ENCODE assay signal across 15 cellular contexts in the genomic region with DNA sequence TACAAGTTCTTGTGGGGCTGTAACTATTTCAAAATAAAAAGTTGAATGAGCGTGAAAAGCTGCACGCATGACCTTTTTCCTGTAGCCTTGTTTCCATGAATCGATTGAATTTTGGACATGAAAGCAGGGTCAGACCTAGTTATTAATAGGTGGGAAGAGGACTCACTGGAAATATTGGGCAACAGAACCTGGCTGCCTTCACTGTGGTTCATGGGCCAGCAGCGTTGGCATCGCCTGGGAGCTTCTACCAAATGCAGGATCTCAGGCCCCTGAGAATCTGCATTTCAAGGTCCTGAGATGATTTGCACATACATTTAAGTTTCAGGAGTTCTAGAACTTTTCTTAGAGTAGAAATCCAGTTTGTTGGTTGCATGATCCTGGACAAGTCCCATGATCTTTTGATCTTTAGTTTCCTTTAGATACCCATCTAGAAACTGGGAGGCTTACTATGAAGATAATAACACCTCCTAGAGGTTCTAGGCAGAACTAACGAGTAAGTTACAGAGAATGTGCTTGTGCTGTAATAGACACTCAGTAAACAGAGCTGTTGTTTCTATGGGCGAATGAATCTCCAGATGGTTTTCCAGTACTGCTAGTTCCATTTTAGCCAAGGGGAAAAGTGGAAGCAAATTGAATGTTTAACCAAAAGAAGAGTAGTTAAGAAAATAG. TPM values are rescaled to one million over a fixed set of nuclear protein-coding genes. Genes with fewer than 3 reads are reported as not detected.
A peak's percentile ranks its signal among the peaks of the same experiment; 100 is the strongest.
DNase-seq lines count a peak whose midpoint lies in the region; ATAC-seq and TF ChIP-seq lines count a peak whose summit lies in the region.
"Had no signal": no experiment of that assay in that cellular context is flagged by ENCODE, and none has a peak within 500 bp of the region (broad histone marks: within the 10 kb centered on the region; RNA-seq: fewer than 3 reads in every experiment).

No MANE protein-coding gene starts in this region.

- no peaks in the 10 kb centered on the region for H3K9me3 Mint-ChIP-seq in activated CD4-positive, alpha-beta memory T cell treated with anti-CD3 and anti-CD28 coated beads, Interleukin-2, amount 10 ng/mL, durations not matched to agents 7 days and 5 days
- no peaks in the 10 kb centered on the region for H3K9me3 Mint-ChIP-seq in activated CD4-positive, alpha-beta memory T cell treated with anti-CD3 and anti-CD28 coated beads for 36 hours
- H3K9me3 Mint-ChIP-seq in IgD-negative memory B cell (peaks cover 0 to 1% (median 0%) of the 10 kb centered on the region in 3 donors), activated B cell treated with CpG ODN at 0.5 μM for 24 hours (peaks cover 2% of the 10 kb centered on the region)
- H3K9me3 Mint-ChIP-seq: activated naive CD4-positive, alpha-beta T cell treated with anti-CD3 and anti-CD28 coated beads, Interleukin-2, amount 50 U/mL, for 72 hours; central memory CD8-positive, alpha-beta T cell; T-helper 1 cell treated with Interleukin-12 subunit alpha and Interleukin-12 subunit beta and Interleukin-4 antibody, amounts not matched to agents 30 μg/mL and 1 μg/mL, for 36 hours had no signal

- peaks cover 22 to 34% (median 33%) of the 10 kb centered on the region in 3 donors for H3K4me1 ChIP-seq in skeletal muscle tissue (ENCODE audit: control insufficient read depth in 3 of 3, insufficient read depth in 3 of 3, low read length in 3 of 3)
- H3K4me1 ChIP-seq in Peyer's patch = peaks cover 0 to 13% (median 8%) of the 10 kb centered on the region in 4 donors

- H3K4me3 Mint-ChIP-seq in activated CD4-positive, alpha-beta memory T cell treated with anti-CD3 and anti-CD28 coated beads, Interleukin-2, amount 10 ng/mL, durations not matched to agents 7 days and 5 days = no peak overlapping the region
- H3K4me3 Mint-ChIP-seq in activated CD4-positive, alpha-beta memory T cell treated with anti-CD3 and anti-CD28 coated beads for 36 hours = no peak overlapping the region
- H3K4me3 Mint-ChIP-seq in IgD-negative memory B cell (peak overlapping the region in 2 of 4 donors; percentile 10 to 50), activated B cell treated with CpG ODN at 0.5 μM for 24 hours (peak overlapping the region; percentile 38)
- H3K4me3 Mint-ChIP-seq: central memory CD8-positive, alpha-beta T cell; T-helper 1 cell treated with Interleukin-12 subunit alpha and Interleukin-12 subunit beta and Interleukin-4 antibody, amounts not matched to agents 30 μg/mL and 1 μg/mL, for 36 hours had no signal

- peak; percentile 5 for DNase-seq in activated CD4-positive, alpha-beta memory T cell treated with anti-CD3 and anti-CD28 coated beads, Interleukin-2, amount 10 ng/mL, durations not matched to agents 7 days and 5 days
- no peak for DNase-seq in activated CD4-positive, alpha-beta memory T cell treated with anti-CD3 and anti-CD28 coated beads for 36 hours
- DNase-seq in activated B cell treated with CpG ODN at 0.5 μM for 24 hours (no peak), G401 (ENCODE audit: low spot score) (no peak), Peyer's patch (no peak)
- DNase-seq: activated CD4-positive, alpha-beta T cell treated with anti-CD3 and anti-CD28 coated beads, Interleukin-2, amount 50 U/mL, for 4 hours; mesenchymal stem cell; NCI-H146; stimulated activated CD4-positive, alpha-beta T cell treated with anti-CD3 and anti-CD28 coated beads, Interleukin-15, amount 100 ng/mL, for 24 hours had no signal

- H3K4me3 ChIP-seq in skeletal muscle tissue (ENCODE audit: low read length in 3 of 3) (no peak overlapping the region), Peyer's patch (no peak overlapping the region)

- peaks cover 40% of the 10 kb centered on the region for H3K4me1 Mint-ChIP-seq in activated CD4-positive, alpha-beta memory T cell treated with anti-CD3 and anti-CD28 coated beads, Interleukin-2, amount 10 ng/mL, durations not matched to agents 7 days and 5 days
- H3K4me1 Mint-ChIP-seq in activated CD4-positive, alpha-beta memory T cell treated with anti-CD3 and anti-CD28 coated beads for 36 hours (ENCODE audit: low read depth) = peaks cover 43% of the 10 kb centered on the region
- H3K4me1 Mint-ChIP-seq in IgD-negative memory B cell (peaks cover 48 to 57% (median 49%) of the 10 kb centered on the region in 3 donors), activated B cell treated with CpG ODN at 0.5 μM for 24 hours (peaks cover 76% of the 10 kb centered on the region)
- H3K4me1 Mint-ChIP-seq: central memory CD8-positive, alpha-beta T cell had no signal

- POLR2A ChIA-PET in activated CD4-positive, alpha-beta memory T cell treated with anti-CD3 and anti-CD28 coated beads, Interleukin-2, amount 10 ng/mL, durations not matched to agents 7 days and 5 days (lab: Charles Lee) = interaction anchor here (1.3 kb wide), 1 partner anchor 8 kb away, joined by 3 read pairs; no protein-coding TSS in a partner anchor
- POLR2A ChIA-PET in activated CD4-positive, alpha-beta memory T cell treated with anti-CD3 and anti-CD28 coated beads for 36 hours (lab: Charles Lee) = interaction anchor here (0.6 kb wide), 1 partner anchor 13 kb away, joined by 3 read pairs; the partner anchor contains the start of gene ANKRD33B
- POLR2A ChIA-PET in activated B cell treated with CpG ODN at 0.5 μM for 24 hours (lab: Charles Lee) = interaction anchor here (4.7 to 5.2 kb wide), 2 partner anchors 10 to 14 kb away, joined by 51 to 53 read pairs; partner anchors contain the start of gene ANKRD33B

- TF ChIP-seq CTCF in activated B cell treated with CpG ODN at 0.5 μM for 24 hours (IDR thresholded peaks at IDR 0.05) = no peak
- TF ChIP-seq CTCF in Peyer's patch (IDR thresholded peaks at IDR 0.05) = no peak

- H3K36me3 Mint-ChIP-seq in activated CD4-positive, alpha-beta memory T cell treated with anti-CD3 and anti-CD28 coated beads, Interleukin-2, amount 10 ng/mL, durations not matched to agents 7 days and 5 days (ENCODE audit: low read depth) = peaks cover 7% of the 10 kb centered on the region
- no peaks in the 10 kb centered on the region for H3K36me3 Mint-ChIP-seq in activated CD4-positive, alpha-beta memory T cell treated with anti-CD3 and anti-CD28 coated beads for 36 hours
- H3K36me3 Mint-ChIP-seq in IgD-negative memory B cell = peaks cover 3% of the 10 kb centered on the region
- peaks cover 29% of the 10 kb centered on the region for H3K36me3 Mint-ChIP-seq in activated B cell treated with CpG ODN at 0.5 μM for 24 hours (ENCODE audit: low read depth)
- H3K36me3 Mint-ChIP-seq: activated naive CD4-positive, alpha-beta T cell treated with anti-CD3 and anti-CD28 coated beads, Interleukin-2, amount 50 U/mL, for 72 hours had no signal

- no peaks in the 10 kb centered on the region for H3K9me3 ChIP-seq in skeletal muscle tissue (ENCODE audit: control insufficient read depth in 3 of 3, low read length in 3 of 3)
- H3K9me3 ChIP-seq in Peyer's patch = no peaks in the 10 kb centered on the region

- H3K27me3 ChIP-seq in skeletal muscle tissue (ENCODE audit: control insufficient read depth in 3 of 3, insufficient read depth in 3 of 3, low read length in 3 of 3) = no peaks in the 10 kb centered on the region
- H3K27me3 ChIP-seq in Peyer's patch = no peaks in the 10 kb centered on the region

- H3K9ac ChIP-seq in skeletal muscle tissue (ENCODE audit: low read depth in 1 of 3, low read length in 3 of 3) = no peak overlapping the region

- H3K27ac Mint-ChIP-seq in activated CD4-positive, alpha-beta memory T cell treated with anti-CD3 and anti-CD28 coated beads, Interleukin-2, amount 10 ng/mL, durations not matched to agents 7 days and 5 days = no peak overlapping the region
- H3K27ac Mint-ChIP-seq in activated CD4-positive, alpha-beta memory T cell treated with anti-CD3 and anti-CD28 coated beads for 36 hours = no peak overlapping the region
- peak overlapping the region in 2 of 3 donors; percentile 41 to 49 for H3K27ac Mint-ChIP-seq in IgD-negative memory B cell
- H3K27ac Mint-ChIP-seq in activated B cell treated with CpG ODN at 0.5 μM for 24 hours = peak overlapping the region; percentile 46
- H3K27ac Mint-ChIP-seq: activated naive CD4-positive, alpha-beta T cell treated with anti-CD3 and anti-CD28 coated beads, Interleukin-2, amount 50 U/mL, for 72 hours; T-helper 1 cell treated with Interleukin-12 subunit alpha and Interleukin-12 subunit beta and Interleukin-4 antibody, amounts not matched to agents 30 μg/mL and 1 μg/mL, for 36 hours had no signal

- H3K27ac ChIP-seq in skeletal muscle tissue (ENCODE audit: low read depth, low read length) = peak overlapping the region; percentile 64
- H3K27ac ChIP-seq in Peyer's patch = no peak overlapping the region

- intact Hi-C loops in activated CD4-positive, alpha-beta memory T cell treated with anti-CD3 and anti-CD28 coated beads for 36 hours (cut with micrococcal nuclease) = loop anchor here (5.0 kb wide), 1 partner anchor 224 kb away; the partner anchor contains the start of gene MARCHF6
- intact Hi-C loops in activated B cell treated with CpG ODN at 0.5 μM for 24 hours (cut with micrococcal nuclease) = loop anchor here (5.0 kb wide), 1 partner anchor 186 kb away; the partner anchor contains the start of gene DAP

- CTCF ChIA-PET in activated CD4-positive, alpha-beta memory T cell treated with anti-CD3 and anti-CD28 coated beads, Interleukin-2, amount 10 ng/mL, durations not matched to agents 7 days and 5 days (lab: Charles Lee) = interaction anchor here (0.8 to 2.7 kb wide), 6 partner anchors 9 to 124 kb away, joined by 3 to 9 read pairs (median 3); no protein-coding TSS in a partner anchor
- CTCF ChIA-PET in activated CD4-positive, alpha-beta memory T cell treated with anti-CD3 and anti-CD28 coated beads for 36 hours (lab: Charles Lee) = interaction anchor here (0.7 to 1.7 kb wide), 4 partner anchors 10 to 59 kb away, joined by 3 to 4 read pairs (median 3); no protein-coding TSS in a partner anchor
- CTCF ChIA-PET in activated B cell treated with CpG ODN at 0.5 μM for 24 hours (lab: Charles Lee) = interaction anchor here (1.0 to 2.8 kb wide), 5 partner anchors 9 to 123 kb away, joined by 3 to 12 read pairs (median 4); no protein-coding TSS in a partner anchor

- in situ Hi-C loops in G401 (cut with HindIII; ENCODE audit: low sequenced_read_pairs) = no loop called here

- no peaks in the 10 kb centered on the region for H3K27me3 Mint-ChIP-seq in activated CD4-positive, alpha-beta memory T cell treated with anti-CD3 and anti-CD28 coated beads, Interleukin-2, amount 10 ng/mL, durations not matched to agents 7 days and 5 days
- no peaks in the 10 kb centered on the region for H3K27me3 Mint-ChIP-seq in activated CD4-positive, alpha-beta memory T cell treated with anti-CD3 and anti-CD28 coated beads for 36 hours
- H3K27me3 Mint-ChIP-seq in IgD-negative memory B cell (peaks cover 1% of the 10 kb centered on the region), activated B cell treated with CpG ODN at 0.5 μM for 24 hours (no peaks in the 10 kb centered on the region)
- H3K27me3 Mint-ChIP-seq: central memory CD8-positive, alpha-beta T cell had no signal

- ATAC-seq in activated B cell treated with CpG ODN at 0.5 μM for 24 hours (ENCODE audit: low read depth) (no peak), GM21529 (IDR thresholded peaks at IDR 0.05; ENCODE audit: unreplicated experiment) (no peak)
- ATAC-seq: activated naive CD4-positive, alpha-beta T cell treated with anti-CD3 and anti-CD28 coated beads, Interleukin-2, amount 50 U/mL, for 72 hours had no signal

- H3K36me3 ChIP-seq in skeletal muscle tissue (ENCODE audit: control insufficient read depth in 3 of 3, insufficient read depth in 3 of 3, low read length in 3 of 3) (no peaks in the 10 kb centered on the region), Peyer's patch (no peaks in the 10 kb centered on the region)

- TF ChIP-seq POLR2A in Peyer's patch (IDR thresholded peaks at IDR 0.05) = no peak

RNA-seq across cellular contexts. Expression of gene ANKRD33B, which starts 12.4 kb away (rescaled TPM):
- total RNA-seq in activated CD4-positive, alpha-beta memory T cell treated with anti-CD3 and anti-CD28 coated beads, Interleukin-2, amount 10 ng/mL, durations not matched to agents 7 days and 5 days = 1 to 10 TPM; 9.5 to 9.9 TPM
- 1 to 10 TPM; 9.9 to 10.0 TPM for total RNA-seq in activated CD4-positive, alpha-beta memory T cell treated with anti-CD3 and anti-CD28 coated beads for 36 hours
- 1.5 TPM for polyA plus RNA-seq in IgD-negative memory B cell
- 156 and 170 TPM in 2 replicates for total RNA-seq in activated B cell treated with CpG ODN at 0.5 μM for 24 hours
- total RNA-seq in skeletal muscle tissue = 2.6 TPM
- 5.0 and 7.4 TPM in 2 replicates for total RNA-seq in G401 (2014; rRNA removed; shearing (Covaris generic))
- total RNA-seq in Peyer's patch = 1 to 10 TPM in 3 of 4 donors, under 1 TPM in 1; 0.70 to 6.6 (median 3.6) TPM

Comparison
In these comparisons a context has a peak if more than half of its experiments do, and no peak if none do; other contexts are left out.
1. H3K27ac Mint-ChIP-seq: peak in IgD-negative memory B cell (2 of 3) and activated B cell treated with CpG ODN at 0.5 μM for 24 hours (single experiment); none in activated CD4-positive, alpha-beta memory T cell treated with anti-CD3 and anti-CD28 coated beads, Interleukin-2, amount 10 ng/mL, durations not matched to agents 7 days and 5 days (single experiment) and activated CD4-positive, alpha-beta memory T cell treated with anti-CD3 and anti-CD28 coated beads for 36 hours (single experiment).
2. RNA of gene ANKRD33B, which starts 12.4 kb away (total RNA-seq): 156 to 170 TPM in activated B cell treated with CpG ODN at 0.5 μM for 24 hours; 9.9 to 10.0 TPM in activated CD4-positive, alpha-beta memory T cell treated with anti-CD3 and anti-CD28 coated beads for 36 hours, 9.5 to 9.9 TPM in activated CD4-positive, alpha-beta memory T cell treated with anti-CD3 and anti-CD28 coated beads, Interleukin-2, amount 10 ng/mL, durations not matched to agents 7 days and 5 days, 5.0 to 7.4 TPM in G401, 0.70 to 6.6 TPM in Peyer's patch and 2.6 TPM in skeletal muscle tissue (single experiment); every median in the first group is over 10 times any median in the second.